In genomic region chr7:150410680-150411346, GRCh38 we compare ENCODE assay signal across 1 cellular context.
A peak's percentile ranks its signal among the peaks of the same experiment; 100 is the strongest.
TF ChIP-seq lines count a peak whose summit lies in the region.

No MANE protein-coding gene starts in this region.

TF ChIP-seq in K562, 482 proteins besides CTCF, POLR2A, EP300 and RAD21:
- peak; percentile 17 for TF ChIP-seq RBBP5 (IDR thresholded peaks at IDR 0.05; ENCODE audit: borderline replicate concordance, insufficient read depth, low read length, poor library complexity, severe bottlenecking)
- no peak for TF ChIP-seq SNIP1 (IDR thresholded peaks at IDR 0.05; ENCODE audit: low read depth)
